ENCODE assay signal across 8 cellular contexts in the genomic region with DNA sequence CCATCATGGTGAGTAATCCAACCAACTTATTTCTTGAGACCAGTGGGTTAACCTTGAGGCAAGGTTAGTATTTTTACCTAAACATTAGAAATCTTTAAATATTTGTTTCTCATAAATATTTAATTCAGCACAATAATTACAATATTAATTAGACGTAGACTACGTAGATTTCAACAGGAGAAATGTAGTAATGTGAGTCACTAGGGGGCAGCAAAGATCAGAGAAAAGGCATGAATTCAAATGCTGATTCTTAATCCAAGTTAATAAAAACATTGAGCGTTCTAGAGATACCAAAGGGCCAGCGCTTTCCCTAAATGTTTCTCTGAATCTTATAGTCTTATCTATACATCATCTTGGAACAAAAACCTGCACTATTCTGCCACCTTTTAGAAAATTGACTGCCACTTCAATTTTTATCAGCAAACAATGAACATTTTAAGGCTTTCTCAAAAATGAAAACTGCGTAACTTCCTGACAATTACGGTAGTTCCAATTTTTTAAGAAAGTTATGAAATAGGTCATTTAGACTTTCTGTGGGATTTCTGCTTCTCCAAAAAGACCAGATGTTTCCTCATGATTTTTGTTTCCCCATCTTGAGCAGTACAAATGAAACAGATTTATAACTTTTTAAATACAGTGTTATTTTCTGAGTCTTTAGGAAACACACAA.
A peak's percentile ranks its signal among the peaks of the same experiment; 100 is the strongest.
DNase-seq lines count a peak whose midpoint lies in the region; ATAC-seq, FAIRE-seq and TF ChIP-seq lines count a peak whose summit lies in the region.

No MANE protein-coding gene starts in this region.

- H3K36me3 Mint-ChIP-seq in stimulated activated naive CD8-positive, alpha-beta T cell treated with anti-CD3 and anti-CD28 coated beads, Interleukin-15, Interleukin-2, amounts not matched to agents 100 ng/mL and 50 ng/mL, for 24 hours (ENCODE audit: low read depth): no peaks in the 10 kb centered on the region

- intact Hi-C loops in A673 (cut with micrococcal nuclease; ENCODE audit: unreplicated experiment) (loop anchor here (1.0 to 10.0 kb wide), 2 partner anchors 180 to 633 kb away; no protein-coding TSS in a partner anchor), kidney (cut with DNase I) (loop anchor here (10.0 kb wide), 1 partner anchor 183 kb away; the partner anchor contains the start of gene GASK1B)

- H3K36me3 ChIP-seq in A673 (ENCODE audit: insufficient read depth, low read length, poor library complexity, severe bottlenecking) (no peaks in the 10 kb centered on the region), NT2/D1 (ENCODE audit: insufficient read depth, insufficient read length, low read length) (no peaks in the 10 kb centered on the region), kidney (ENCODE audit: control insufficient read depth in 1 of 2, insufficient read depth in 2 of 2, low read length in 2 of 2) (no peaks in the 10 kb centered on the region)

- BruUV-seq in A673 (replicated peaks; lab: Mats Ljungman, UMichigan): no TSS peak

- peaks cover 9% of the 10 kb centered on the region for H3K27me3 Mint-ChIP-seq in stimulated activated naive CD8-positive, alpha-beta T cell treated with anti-CD3 and anti-CD28 coated beads, Interleukin-15, Interleukin-2, amounts not matched to agents 100 ng/mL and 50 ng/mL, for 24 hours

- TF ChIP-seq CTCF in A673 (conservative IDR thresholded peaks at IDR 0.05; ENCODE audit: low read depth, low read length) (peak; percentile 78), kidney (IDR thresholded peaks at IDR 0.05; ENCODE audit: borderline replicate concordance, extremely low read depth, insufficient read depth) (peak; percentile 71)

- H3K9me3 ChIP-seq in A673 (ENCODE audit: low read depth, low read length, poor library complexity, severe bottlenecking) (no peaks in the 10 kb centered on the region), NT2/D1 (ENCODE audit: insufficient read depth, low read length) (no peaks in the 10 kb centered on the region), kidney (ENCODE audit: control insufficient read depth in 1 of 2, low read length in 2 of 2) (no peaks in the 10 kb centered on the region)

- DNase-seq in A673 (ENCODE audit: low spot score) (peak; percentile 82), GM04504 (ENCODE audit: low read depth) (peak; percentile 55), NT2/D1 (ENCODE audit: low read depth, low spot score) (peak; percentile 38), caudate nucleus (lab: John Stamatoyannopoulos, UW) (peak in 18 of 61 donors; percentile 0 to 70 (median 23)), kidney (no peak), urothelium cell line (ENCODE audit: low spot score) (no peak)

- peak overlapping the region; percentile 17 for H3K4me3 Mint-ChIP-seq in stimulated activated naive CD8-positive, alpha-beta T cell treated with anti-CD3 and anti-CD28 coated beads, Interleukin-15, Interleukin-2, amounts not matched to agents 100 ng/mL and 50 ng/mL, for 24 hours

- no peaks in the 10 kb centered on the region for H3K4me1 Mint-ChIP-seq in stimulated activated naive CD8-positive, alpha-beta T cell treated with anti-CD3 and anti-CD28 coated beads, Interleukin-15, Interleukin-2, amounts not matched to agents 100 ng/mL and 50 ng/mL, for 24 hours (ENCODE audit: low read depth)

- no peaks in the 10 kb centered on the region for H3K9me3 Mint-ChIP-seq in stimulated activated naive CD8-positive, alpha-beta T cell treated with anti-CD3 and anti-CD28 coated beads, Interleukin-15, Interleukin-2, amounts not matched to agents 100 ng/mL and 50 ng/mL, for 24 hours

- FAIRE-seq in kidney (lab: Jason Lieb, UNC) (peak; percentile 97), urothelium cell line (lab: Jason Lieb, UNC) (no peak)

- H3K27me3 ChIP-seq in A673 (replicated peaks; ENCODE audit: insufficient read depth, low read depth, low read length, poor library complexity): no peaks in the 10 kb centered on the region
- H3K27me3 ChIP-seq in NT2/D1 (ENCODE audit: insufficient read depth, insufficient read length): no peaks in the 10 kb centered on the region

- ATAC-seq in HG03439 (IDR thresholded peaks at IDR 0.05; ENCODE audit: unreplicated experiment): peak; percentile 66

- CTCF ChIA-PET in A673 (lab: Charles Lee): no interaction called here

- H3K27ac ChIP-seq in A673 (ENCODE audit: low read depth, low read length, poor library complexity, severe bottlenecking) (no peak overlapping the region), caudate nucleus (ENCODE audit: low read depth, low read length) (peak overlapping the region; percentile 45), kidney (ENCODE audit: low read depth in 2 of 2, low read length in 2 of 2) (peak overlapping the region; percentile 43 to 51)

- POLR2A ChIA-PET in A673 (lab: Charles Lee; ENCODE audit: low non-redundant PET): no interaction called here

- no peak overlapping the region for H3K27ac Mint-ChIP-seq in stimulated activated naive CD8-positive, alpha-beta T cell treated with anti-CD3 and anti-CD28 coated beads, Interleukin-15, Interleukin-2, amounts not matched to agents 100 ng/mL and 50 ng/mL, for 24 hours

- H3K4me1 ChIP-seq in A673 (ENCODE audit: insufficient read depth, low read length, poor library complexity, severe bottlenecking) (peaks cover 18% of the 10 kb centered on the region), NT2/D1 (ENCODE audit: insufficient read depth, insufficient read length) (no peaks in the 10 kb centered on the region), kidney (ENCODE audit: control insufficient read depth in 1 of 2, insufficient read depth in 1 of 2, low read depth in 1 of 2, low read length in 2 of 2) (no peaks in the 10 kb centered on the region)

- H3K9ac ChIP-seq in NT2/D1 (ENCODE audit: insufficient read length, low read depth) (no peak overlapping the region), kidney (ENCODE audit: low read length in 2 of 2) (no peak overlapping the region)

- H3K4me3 ChIP-seq in A673 (ENCODE audit: low read depth, low read length, poor library complexity, severe bottlenecking): peak overlapping the region; percentile 27
- H3K4me3 ChIP-seq in NT2/D1 (ENCODE audit: insufficient read length, low read depth): no peak overlapping the region
- peak overlapping the region; percentile 31 to 55 for H3K4me3 ChIP-seq in kidney (ENCODE audit: low read length in 2 of 2)

Comparison
In these comparisons a context has a peak if more than half of its experiments do, and no peak if none do; other contexts are left out.
1. DNase-seq: peak in A673 (single experiment), GM04504 (single experiment) and NT2/D1 (single experiment); none in kidney (single experiment) and urothelium cell line (single experiment).